ENCODE assay signal across 2 cellular contexts in the genomic region with DNA sequence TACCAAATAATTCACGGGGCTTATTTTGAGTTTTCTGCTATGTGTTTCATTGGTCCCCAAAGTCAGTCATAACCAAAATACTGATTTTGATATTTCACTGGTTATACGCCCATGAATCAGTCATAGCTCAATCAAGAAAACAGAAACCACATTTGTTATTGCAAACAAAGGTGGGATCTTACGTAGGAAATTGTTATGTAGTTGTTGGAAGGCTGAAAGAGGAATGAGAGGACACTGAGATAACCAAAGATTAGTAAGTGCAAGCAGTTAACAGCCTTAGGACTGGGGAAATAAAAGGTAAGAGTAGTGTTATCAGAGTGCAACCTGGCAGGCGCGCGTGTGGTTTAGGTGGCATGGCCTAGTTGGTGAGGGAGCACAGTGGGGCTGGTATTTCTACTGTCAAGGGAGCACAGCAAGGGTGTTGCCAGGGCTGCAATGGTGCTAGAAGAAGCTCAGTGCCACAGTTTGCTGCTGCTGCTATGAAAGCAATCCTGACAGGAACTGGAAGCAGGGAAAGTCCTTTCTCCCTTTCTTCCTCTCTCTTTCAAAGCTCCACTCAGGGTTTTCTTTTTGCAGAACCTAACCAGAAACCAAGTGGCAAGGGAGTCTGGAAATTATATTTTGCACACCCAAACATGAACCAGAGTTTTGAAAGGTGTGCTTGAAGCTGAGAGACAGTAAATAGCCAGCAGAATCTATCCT.
TF ChIP-seq lines count a peak whose summit lies in the region.

No MANE protein-coding gene starts in this region.

TF ChIP-seq in SK-N-SH treated with all-trans-retinoic acid at 6 μM for 48 hours, 23 proteins besides CTCF, POLR2A, EP300 and RAD21:
- TF ChIP-seq ZNF8 (CRISPR knock-in tag; IDR thresholded peaks at IDR 0.05) = no peak
- no peak for TF ChIP-seq SNAI2 (CRISPR knock-in tag; IDR thresholded peaks at IDR 0.05)
- no peak for TF ChIP-seq ISL1 (CRISPR knock-in tag; IDR thresholded peaks at IDR 0.05)
- TF ChIP-seq ZNF70 (CRISPR knock-in tag; IDR thresholded peaks at IDR 0.05) = no peak
- no peak for TF ChIP-seq CSDC2 (CRISPR knock-in tag; IDR thresholded peaks at IDR 0.05)
- TF ChIP-seq GLIS3 (CRISPR knock-in tag; IDR thresholded peaks at IDR 0.05) = no peak

TF ChIP-seq in SK-N-SH, 30 proteins besides CTCF, POLR2A, EP300 and RAD21:
- TF ChIP-seq TCF12 (IDR thresholded peaks at IDR 0.05) (no peak), NRF1 (IDR thresholded peaks at IDR 0.05; ENCODE audit: low read depth, low read length) (no peak), MXI1 (IDR thresholded peaks at IDR 0.05; ENCODE audit: low read depth, low read length) (no peak), GABPA (IDR thresholded peaks at IDR 0.05; ENCODE audit: low read depth) (no peak), MEF2A (IDR thresholded peaks at IDR 0.05; ENCODE audit: borderline replicate concordance, low read depth) (no peak), CHD2 (IDR thresholded peaks at IDR 0.05; ENCODE audit: low read length, partially characterized antibody) (no peak), YY1 (IDR thresholded peaks at IDR 0.05; ENCODE audit: low read depth) (no peak), SIN3A (IDR thresholded peaks at IDR 0.05; ENCODE audit: borderline replicate concordance, low read depth, low read length) (no peak), FOXJ3 (CRISPR knock-in tag; IDR thresholded peaks at IDR 0.05) (no peak), EZH2phosphoT487 (IDR thresholded peaks at IDR 0.05; ENCODE audit: borderline replicate concordance, low read depth) (no peak)
- TF ChIP-seq, protein P1, sequence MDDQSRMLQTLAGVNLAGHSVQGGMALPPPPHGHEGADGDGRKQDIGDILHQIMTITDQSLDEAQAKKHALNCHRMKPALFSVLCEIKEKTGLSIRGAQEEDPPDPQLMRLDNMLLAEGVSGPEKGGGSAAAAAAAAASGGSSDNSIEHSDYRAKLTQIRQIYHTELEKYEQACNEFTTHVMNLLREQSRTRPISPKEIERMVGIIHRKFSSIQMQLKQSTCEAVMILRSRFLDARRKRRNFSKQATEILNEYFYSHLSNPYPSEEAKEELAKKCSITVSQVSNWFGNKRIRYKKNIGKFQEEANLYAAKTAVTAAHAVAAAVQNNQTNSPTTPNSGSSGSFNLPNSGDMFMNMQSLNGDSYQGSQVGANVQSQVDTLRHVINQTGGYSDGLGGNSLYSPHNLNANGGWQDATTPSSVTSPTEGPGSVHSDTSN (IDR thresholded peaks at IDR 0.05) = no peak
